In genomic region chr2:42064417-42064942, GRCh38 we compare ENCODE assay signal across 19 cellular contexts. TPM values are rescaled to one million over a fixed set of nuclear protein-coding genes. Genes with fewer than 3 reads are reported as not detected.
DNase-seq lines count a peak whose midpoint lies in the region; ATAC-seq and TF ChIP-seq lines count a peak whose summit lies in the region.
"Had no signal": no experiment of that assay in that cellular context is flagged by ENCODE, and none has a peak within 500 bp of the region (broad histone marks: within the 10 kb centered on the region; RNA-seq: fewer than 3 reads in every experiment).

No MANE protein-coding gene starts in this region.

- peak; percentile 79 to 87 for ATAC-seq in lower lobe of right lung
- ATAC-seq in T-cell (replicated peaks in 1 of 4) = no peak
- ATAC-seq: heart left ventricle; naive thymus-derived CD8-positive, alpha-beta T cell; sciatic nerve; SK-N-SH treated with all-trans-retinoic acid at 6 μM for 48 hours had no signal

- H3K27ac ChIP-seq in lower lobe of right lung (peak overlapping the region; percentile 78), stomach smooth muscle (ENCODE audit: low read length) (peak overlapping the region; percentile 62), substantia nigra (ENCODE audit: low read depth, low read length, poor library complexity, severe bottlenecking) (no peak overlapping the region), right atrium auricular region (peak overlapping the region in 1 of 2 donors; percentile 49)
- H3K27ac ChIP-seq: BLaER1 treated with 17β-estradiol and CSF1 and Interleukin-3, amounts not matched to agents 10 nM and 100 nM had no signal

- POLR2A ChIA-PET in T-cell (lab: Charles Lee) = no interaction called here

- CTCF ChIA-PET in T-cell (lab: Charles Lee) = no interaction called here

- DNase-seq in ELR (ENCODE audit: low read depth) (peak; percentile 77), cardiac fibroblast (ENCODE audit: low read depth in 2 of 2) (peak; percentile 68 to 71), lower lobe of right lung (no peak), T-cell (no peak), substantia nigra (lab: John Stamatoyannopoulos, UW) (no peak), right atrium auricular region (ENCODE audit: low spot score) (no peak)
- DNase-seq in activated naive CD4-positive, alpha-beta T cell treated with anti-CD3 and anti-CD28 coated beads, Interleukin-2, amount 50 U/mL, for 16 hours = no peak
- DNase-seq: activated effector memory CD4-positive, alpha-beta T cell treated with anti-CD3 and anti-CD28 coated beads, Interleukin-2, amount 50 U/mL, for 16 hours; DMS79 treated with DMSO at 0.1 percent for 48 hours; H9; KBM-7; naive thymus-derived CD8-positive, alpha-beta T cell; OCI-M1; stimulated activated naive CD4-positive, alpha-beta T cell treated with Interleukin-2 at 50 U/mL for 16 hours had no signal

- no peak overlapping the region for H3K27ac Mint-ChIP-seq in T-cell
- H3K27ac Mint-ChIP-seq: H9 had no signal

- no peaks in the 10 kb centered on the region for H3K9me3 Mint-ChIP-seq in T-cell
- H3K9me3 Mint-ChIP-seq: H9; naive thymus-derived CD8-positive, alpha-beta T cell had no signal

- no peak overlapping the region for H3K9ac ChIP-seq in stomach smooth muscle (ENCODE audit: low read length in 2 of 2)
- H3K9ac ChIP-seq: BLaER1 treated with 17β-estradiol and CSF1 and Interleukin-3, amounts not matched to agents 10 nM and 100 nM had no signal

- H3K36me3 Mint-ChIP-seq in T-cell = no peaks in the 10 kb centered on the region

- H3K4me3 ChIP-seq in cardiac fibroblast (replicated peaks in 1 of 2; ENCODE audit: low read depth in 2 of 2, low read length in 2 of 2) = no peak overlapping the region
- H3K4me3 ChIP-seq in lower lobe of right lung = no peak overlapping the region
- no peak overlapping the region for H3K4me3 ChIP-seq in stomach smooth muscle (ENCODE audit: low read length in 2 of 2)
- no peak overlapping the region for H3K4me3 ChIP-seq in right atrium auricular region
- H3K4me3 ChIP-seq: BLaER1 treated with 17β-estradiol and CSF1 and Interleukin-3, amounts not matched to agents 10 nM and 100 nM; heart left ventricle had no signal

- H3K27me3 ChIP-seq in lower lobe of right lung (ENCODE audit: low read depth) (no peaks in the 10 kb centered on the region), stomach smooth muscle (ENCODE audit: control insufficient read depth in 1 of 2, insufficient read depth in 2 of 2, low read length in 2 of 2) (no peaks in the 10 kb centered on the region), right atrium auricular region (no peaks in the 10 kb centered on the region)
- H3K27me3 ChIP-seq: BLaER1 treated with 17β-estradiol and CSF1 and Interleukin-3, amounts not matched to agents 10 nM and 100 nM; heart left ventricle had no signal

- TF ChIP-seq CTCF in cardiac fibroblast (IDR thresholded peaks at IDR 0.05; ENCODE audit: low read depth, low read length) = no peak
- TF ChIP-seq CTCF in lower lobe of right lung (IDR thresholded peaks at IDR 0.05) = no peak
- no peak for TF ChIP-seq CTCF in right atrium auricular region (IDR thresholded peaks at IDR 0.05)

- H3K9me3 ChIP-seq in lower lobe of right lung = no peaks in the 10 kb centered on the region
- H3K9me3 ChIP-seq in stomach smooth muscle (ENCODE audit: control insufficient read depth in 2 of 2, low read length in 2 of 2) = no peaks in the 10 kb centered on the region
- no peaks in the 10 kb centered on the region for H3K9me3 ChIP-seq in right atrium auricular region
- H3K9me3 ChIP-seq: BLaER1 treated with 17β-estradiol and CSF1 and Interleukin-3, amounts not matched to agents 10 nM and 100 nM had no signal

- peaks cover 26 to 28% of the 10 kb centered on the region in 2 donors for H3K27me3 Mint-ChIP-seq in T-cell

- H3K4me1 ChIP-seq in lower lobe of right lung (peaks cover 37% of the 10 kb centered on the region), stomach smooth muscle (ENCODE audit: control insufficient read depth, insufficient read depth, low read length) (peaks cover 57% of the 10 kb centered on the region), right atrium auricular region (peaks cover 0 to 31% of the 10 kb centered on the region in 2 donors)

- intact Hi-C loops in lower lobe of right lung (cut with DNase I) = no loop called here

- H3K36me3 ChIP-seq in lower lobe of right lung (no peaks in the 10 kb centered on the region), stomach smooth muscle (ENCODE audit: control insufficient read depth in 2 of 2, insufficient read depth in 2 of 2, low read length in 2 of 2) (peaks cover 0 to 3% of the 10 kb centered on the region in 2 donors), right atrium auricular region (peaks cover 3% of the 10 kb centered on the region)

- no peak overlapping the region for H3K4me3 Mint-ChIP-seq in T-cell
- H3K4me3 Mint-ChIP-seq: H9; naive thymus-derived CD8-positive, alpha-beta T cell had no signal

- no peaks in the 10 kb centered on the region for H3K4me1 Mint-ChIP-seq in T-cell
- H3K4me1 Mint-ChIP-seq: naive thymus-derived CD8-positive, alpha-beta T cell had no signal

RNA-seq across cellular contexts. Expression of gene PKDCC, which starts 16.7 kb away (rescaled TPM):
- total RNA-seq in lower lobe of right lung = 65.8 TPM
- total RNA-seq in T-cell = 1 to 10 TPM in 2 of 5 donors, under 1 TPM in 2, not detected in 1; 0.29 to 1.3 (median 0.83) TPM
- 100 to 1,000 TPM in 1 of 2 donors, 10 to 100 TPM in 1; 66.0 to 128 TPM for total RNA-seq in right atrium auricular region
- total RNA-seq: naive thymus-derived CD8-positive, alpha-beta T cell had no signal

Comparison
In these comparisons a context has a peak if more than half of its experiments do, and no peak if none do; other contexts are left out.
1. DNase-seq: peak in ELR (single experiment) and cardiac fibroblast (2 of 2); none in lower lobe of right lung (single experiment), T-cell (0 of 34), substantia nigra (0 of 49), activated naive CD4-positive, alpha-beta T cell treated with anti-CD3 and anti-CD28 coated beads, Interleukin-2, amount 50 U/mL, for 16 hours (single experiment) and right atrium auricular region (single experiment).
2. ATAC-seq: peak in lower lobe of right lung (2 of 2); none in T-cell (0 of 4).
3. RNA of gene PKDCC, which starts 16.7 kb away (total RNA-seq): 66.0 to 128 TPM in right atrium auricular region and 65.8 TPM in lower lobe of right lung (single experiment); 0.29 to 1.3 TPM in T-cell; every median in the first group is over 10 times any median in the second.